Comparison of ENCODE assay signal across 25 cellular contexts in the genomic region with DNA sequence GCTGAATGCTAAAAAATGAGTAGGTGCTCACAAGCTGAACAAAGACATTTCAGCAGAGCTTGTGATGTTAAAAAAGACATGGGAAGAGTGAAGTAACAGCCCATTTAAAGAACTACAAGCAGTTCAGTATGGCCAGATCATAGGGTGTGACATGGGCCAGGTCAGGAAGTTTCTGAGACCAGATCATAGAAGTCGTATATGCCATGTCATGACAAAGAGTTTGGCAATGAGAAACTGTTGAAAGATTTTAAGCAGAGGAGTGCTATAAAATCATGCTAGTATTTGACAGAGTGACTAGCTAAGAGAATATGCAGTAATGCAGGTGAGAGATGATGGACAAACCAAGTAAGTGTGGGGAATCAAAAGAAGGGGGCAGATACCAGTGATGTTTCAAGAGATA.
"Had no signal": no experiment of that assay in that cellular context is flagged by ENCODE, and none has a peak within 500 bp of the region (broad histone marks: within the 10 kb centered on the region; RNA-seq: fewer than 3 reads in every experiment).

No MANE protein-coding gene starts in this region.

- H3K36me3 ChIP-seq: esophagus muscularis mucosa, neutrophil, prostate gland, right atrium auricular region, stomach, thyroid gland had no signal

- H3K9me3 ChIP-seq: esophagus muscularis mucosa, neutrophil, prostate gland, right atrium auricular region, stomach, thyroid gland had no signal

- H3K27ac ChIP-seq: esophagus muscularis mucosa, neutrophil, prostate gland, right atrium auricular region, stomach, thyroid gland had no signal

- ATAC-seq: effector memory CD8-positive, alpha-beta T cell; left lobe of liver; natural killer cell treated with Interleukin-12 subunit alpha and Interleukin-12 subunit beta and Interleukin-15 and Interleukin-18, amount 100 ng/mL, for 72 hours; sciatic nerve; stimulated activated effector memory CD8-positive, alpha-beta T cell treated with anti-CD3 and anti-CD28 coated beads, Interleukin-12 subunit alpha, Interleukin-12 subunit beta, amount 100 ng/mL, for 72 hours had no signal

- FAIRE-seq: endometrium had no signal

- H3K4me1 ChIP-seq: esophagus muscularis mucosa, prostate gland, right atrium auricular region, stomach, thyroid gland had no signal

- H3K4me3 ChIP-seq: esophagus muscularis mucosa, prostate gland, right atrium auricular region, smooth muscle cell, stomach, thyroid gland had no signal

- H3K4me2 ChIP-seq: smooth muscle cell had no signal

- H3K4me3 Mint-ChIP-seq: effector memory CD8-positive, alpha-beta T cell; immature natural killer cell; natural killer cell treated with Interleukin-12 subunit alpha and Interleukin-12 subunit beta and Interleukin-15 and Interleukin-18, amount 100 ng/mL, for 72 hours; neural crest cell; stimulated activated effector memory CD8-positive, alpha-beta T cell treated with anti-CD3 and anti-CD28 coated beads, Interleukin-12 subunit alpha, Interleukin-12 subunit beta, amount 100 ng/mL, for 72 hours; type B pancreatic cell had no signal

- H3K27me3 ChIP-seq: esophagus muscularis mucosa, neutrophil, right atrium auricular region, thyroid gland had no signal

- DNase-seq: cerebellar nuclear complex; cortex of kidney; effector memory CD8-positive, alpha-beta T cell; foreskin melanocyte; hypothalamus; immature natural killer cell; islet precursor cell; stimulated activated CD4-positive, alpha-beta T cell treated with anti-CD3 and anti-CD28 coated beads, Interleukin-12 subunit alpha, Interleukin-12 subunit beta, amount 100 ng/mL, for 4 hours; stimulated activated CD4-positive, alpha-beta T cell treated with anti-CD3 and anti-CD28 coated beads, Interleukin-1b, Interleukin-23, amount 100 ng/mL, for 48 hours; stimulated activated CD4-positive, alpha-beta T cell treated with anti-CD3 and anti-CD28 coated beads, Interleukin-4, amount 100 ng/mL, for 24 hours; stimulated activated naive CD4-positive, alpha-beta T cell treated with Interleukin-2 at 50 U/mL for 16 hours; stomach; thyroid gland had no signal

- H3K27ac Mint-ChIP-seq: effector memory CD8-positive, alpha-beta T cell; immature natural killer cell; natural killer cell treated with Interleukin-12 subunit alpha and Interleukin-12 subunit beta and Interleukin-15 and Interleukin-18, amount 100 ng/mL, for 72 hours; stimulated activated effector memory CD8-positive, alpha-beta T cell treated with anti-CD3 and anti-CD28 coated beads, Interleukin-12 subunit alpha, Interleukin-12 subunit beta, amount 100 ng/mL, for 72 hours; type B pancreatic cell had no signal

- H3K36me3 Mint-ChIP-seq: immature natural killer cell; natural killer cell treated with Interleukin-12 subunit alpha and Interleukin-12 subunit beta and Interleukin-15 and Interleukin-18, amount 100 ng/mL, for 72 hours; stimulated activated effector memory CD8-positive, alpha-beta T cell treated with anti-CD3 and anti-CD28 coated beads, Interleukin-12 subunit alpha, Interleukin-12 subunit beta, amount 100 ng/mL, for 72 hours; type B pancreatic cell had no signal

- H3K4me1 Mint-ChIP-seq: immature natural killer cell; neural crest cell; stimulated activated effector memory CD8-positive, alpha-beta T cell treated with anti-CD3 and anti-CD28 coated beads, Interleukin-12 subunit alpha, Interleukin-12 subunit beta, amount 100 ng/mL, for 72 hours had no signal

- H3K9me3 Mint-ChIP-seq: effector memory CD8-positive, alpha-beta T cell; immature natural killer cell; natural killer cell treated with Interleukin-12 subunit alpha and Interleukin-12 subunit beta and Interleukin-15 and Interleukin-18, amount 100 ng/mL, for 72 hours; neural crest cell; stimulated activated effector memory CD8-positive, alpha-beta T cell treated with anti-CD3 and anti-CD28 coated beads, Interleukin-12 subunit alpha, Interleukin-12 subunit beta, amount 100 ng/mL, for 72 hours; type B pancreatic cell had no signal
